2 cellular contexts compared by ENCODE assay signal in genomic region chr22:37336474-37337028, GRCh38.
TF ChIP-seq lines count a peak whose summit lies in the region.

No MANE protein-coding gene starts in this region.

TF ChIP-seq in A549, 52 proteins besides CTCF, POLR2A, EP300 and RAD21:
- TF ChIP-seq E2F6 (IDR thresholded peaks at IDR 0.05; ENCODE audit: borderline replicate concordance, low read depth), result no peak
- no peak for TF ChIP-seq HOXB13 (CRISPR knock-in tag; IDR thresholded peaks at IDR 0.05; ENCODE audit: low read depth)
- TF ChIP-seq ZNF302 (CRISPR knock-in tag; IDR thresholded peaks at IDR 0.05), result no peak
- no peak for TF ChIP-seq HDAC2 (IDR thresholded peaks at IDR 0.05)
- no peak for TF ChIP-seq ZC3H11A (IDR thresholded peaks at IDR 0.05)
- TF ChIP-seq BHLHE40 (IDR thresholded peaks at IDR 0.05; ENCODE audit: low read depth, low read length), result no peak

TF ChIP-seq in K562, 482 proteins besides CTCF, POLR2A, EP300 and RAD21:
- TF ChIP-seq ZNF408 (CRISPR knock-in tag; IDR thresholded peaks at IDR 0.05; ENCODE audit: low read depth), result no peak
- no peak for TF ChIP-seq ZNF175 (CRISPR knock-in tag; IDR thresholded peaks at IDR 0.05; ENCODE audit: low read depth)
- TF ChIP-seq PPARD (CRISPR knock-in tag; IDR thresholded peaks at IDR 0.05), result no peak
- TF ChIP-seq ZNF561 (CRISPR knock-in tag; conservative IDR thresholded peaks at IDR 0.05), result no peak
- TF ChIP-seq DDX20 (tag; IDR thresholded peaks at IDR 0.05; ENCODE audit: low read depth), result no peak
- no peak for TF ChIP-seq MEF2D (tag; conservative IDR thresholded peaks at IDR 0.05; ENCODE audit: low read depth)
- TF ChIP-seq TRIM24 (IDR thresholded peaks at IDR 0.05), result 0 out of 4 replicates have a peak, but pooled peaks of 1 of the 2 experiments have one; percentile 22
- peak; percentile 35; the same call in 1 of the 2 replicates for TF ChIP-seq POLR2AphosphoS5 (IDR thresholded peaks at IDR 0.05; ENCODE audit: control insufficient read depth, insufficient read depth, low read depth, low read length)
- TF ChIP-seq, protein P1, sequence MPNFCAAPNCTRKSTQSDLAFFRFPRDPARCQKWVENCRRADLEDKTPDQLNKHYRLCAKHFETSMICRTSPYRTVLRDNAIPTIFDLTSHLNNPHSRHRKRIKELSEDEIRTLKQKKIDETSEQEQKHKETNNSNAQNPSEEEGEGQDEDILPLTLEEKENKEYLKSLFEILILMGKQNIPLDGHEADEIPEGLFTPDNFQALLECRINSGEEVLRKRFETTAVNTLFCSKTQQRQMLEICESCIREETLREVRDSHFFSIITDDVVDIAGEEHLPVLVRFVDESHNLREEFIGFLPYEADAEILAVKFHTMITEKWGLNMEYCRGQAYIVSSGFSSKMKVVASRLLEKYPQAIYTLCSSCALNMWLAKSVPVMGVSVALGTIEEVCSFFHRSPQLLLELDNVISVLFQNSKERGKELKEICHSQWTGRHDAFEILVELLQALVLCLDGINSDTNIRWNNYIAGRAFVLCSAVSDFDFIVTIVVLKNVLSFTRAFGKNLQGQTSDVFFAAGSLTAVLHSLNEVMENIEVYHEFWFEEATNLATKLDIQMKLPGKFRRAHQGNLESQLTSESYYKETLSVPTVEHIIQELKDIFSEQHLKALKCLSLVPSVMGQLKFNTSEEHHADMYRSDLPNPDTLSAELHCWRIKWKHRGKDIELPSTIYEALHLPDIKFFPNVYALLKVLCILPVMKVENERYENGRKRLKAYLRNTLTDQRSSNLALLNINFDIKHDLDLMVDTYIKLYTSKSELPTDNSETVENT (CRISPR knock-in tag; IDR thresholded peaks at IDR 0.05), result no peak
- no peak for TF ChIP-seq RBM17 (IDR thresholded peaks at IDR 0.05; ENCODE audit: borderline replicate concordance, low read depth, low read length)
- no peak for TF ChIP-seq PHF8 (IDR thresholded peaks at IDR 0.05; ENCODE audit: borderline replicate concordance, low read length)
- peak; percentile 63 for TF ChIP-seq CBFA2T3 (IDR thresholded peaks at IDR 0.05)
- TF ChIP-seq TCF3 (CRISPR knock-in tag; IDR thresholded peaks at IDR 0.05), result peak; percentile 24; the same call in 1 of the 2 replicates
- TF ChIP-seq NELFE (IDR thresholded peaks at IDR 0.05; ENCODE audit: insufficient read depth, insufficient read length), result no peak
- no peak for TF ChIP-seq TEAD4 (IDR thresholded peaks at IDR 0.05; ENCODE audit: low read length)
- TF ChIP-seq TEAD4 (CRISPR knock-in tag; IDR thresholded peaks at IDR 0.05; ENCODE audit: borderline replicate concordance), result no peak
- no peak for TF ChIP-seq ZNF830 (CRISPR knock-in tag; IDR thresholded peaks at IDR 0.05)
- TF ChIP-seq, protein P2, sequence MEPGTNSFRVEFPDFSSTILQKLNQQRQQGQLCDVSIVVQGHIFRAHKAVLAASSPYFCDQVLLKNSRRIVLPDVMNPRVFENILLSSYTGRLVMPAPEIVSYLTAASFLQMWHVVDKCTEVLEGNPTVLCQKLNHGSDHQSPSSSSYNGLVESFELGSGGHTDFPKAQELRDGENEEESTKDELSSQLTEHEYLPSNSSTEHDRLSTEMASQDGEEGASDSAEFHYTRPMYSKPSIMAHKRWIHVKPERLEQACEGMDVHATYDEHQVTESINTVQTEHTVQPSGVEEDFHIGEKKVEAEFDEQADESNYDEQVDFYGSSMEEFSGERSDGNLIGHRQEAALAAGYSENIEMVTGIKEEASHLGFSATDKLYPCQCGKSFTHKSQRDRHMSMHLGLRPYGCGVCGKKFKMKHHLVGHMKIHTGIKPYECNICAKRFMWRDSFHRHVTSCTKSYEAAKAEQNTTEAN (CRISPR knock-in tag; IDR thresholded peaks at IDR 0.05), result no peak
- no peak for TF ChIP-seq SRSF1 (IDR thresholded peaks at IDR 0.05; ENCODE audit: low read depth, low read length)
- no peak for TF ChIP-seq SRSF7 (optimal IDR thresholded peaks at IDR 0.05; ENCODE audit: low read depth, low read length)
- TF ChIP-seq ZNF76 (CRISPR knock-in tag; IDR thresholded peaks at IDR 0.05; ENCODE audit: borderline replicate concordance), result no peak
- TF ChIP-seq CHCHD3 (CRISPR knock-in tag; IDR thresholded peaks at IDR 0.05), result no peak
- no peak for TF ChIP-seq ARHGAP35 (IDR thresholded peaks at IDR 0.05; ENCODE audit: partially characterized antibody)
